6 cellular contexts compared by ENCODE assay signal in genomic region chr6:31740397-31741223, GRCh38. TPM values are rescaled to one million over a fixed set of nuclear protein-coding genes. Genes with fewer than 3 reads are reported as not detected.
DNase-seq lines count a peak whose midpoint lies in the region; ATAC-seq, FAIRE-seq and TF ChIP-seq lines count a peak whose summit lies in the region.

No MANE protein-coding gene starts in this region.

- ATAC-seq in GM21526 (IDR thresholded peaks at IDR 0.05; ENCODE audit: low FRiP score, unreplicated experiment) = no peak

- DNase-seq in H54 (ENCODE audit: insufficient read length, low spot score) (no peak), UCSD-AML1 (lab: John Stamatoyannopoulos, UW; ENCODE audit: unreplicated experiment) (peak; percentile 71), left kidney (ENCODE audit: low read depth, low spot score) (peak; percentile 55), putamen (ENCODE audit: low spot score) (no peak), occipital lobe (lab: John Stamatoyannopoulos, UW) (no peak)

- peak; percentile 13; the same call in 1 of the 2 replicates for TF ChIP-seq POLR2A in H54 (IDR thresholded peaks at IDR 0.05; ENCODE audit: low read depth, low read length)

- FAIRE-seq in H54 (lab: Jason Lieb, UNC) = no peak

RNA-seq across cellular contexts. Expression of gene MSH5, which starts 0.8 kb away (rescaled TPM):
- total RNA-seq in occipital lobe = 4.2 TPM

RNA-seq across cellular contexts. Expression of gene CLIC1, which starts 4.3 kb away (rescaled TPM):
- 35.2 TPM for total RNA-seq in occipital lobe

RNA-seq across cellular contexts. Expression of gene DDAH2, which starts 11.5 kb away (rescaled TPM):
- 117 TPM for total RNA-seq in occipital lobe

RNA-seq across cellular contexts. Expression of gene MPIG6B, which starts 17.4 kb away (rescaled TPM):
- total RNA-seq in occipital lobe = not detected

RNA-seq across cellular contexts. Expression of gene LY6G6C, which starts 19.1 kb away (rescaled TPM):
- total RNA-seq in occipital lobe = 0.31 TPM

Comparison
In these comparisons a context has a peak if more than half of its experiments do, and no peak if none do; other contexts are left out.
1. DNase-seq: peak in UCSD-AML1 (single experiment) and left kidney (single experiment); none in H54 (single experiment), putamen (single experiment) and occipital lobe (single experiment).